ENCODE assay signal across 1 cellular context in the genomic region with DNA sequence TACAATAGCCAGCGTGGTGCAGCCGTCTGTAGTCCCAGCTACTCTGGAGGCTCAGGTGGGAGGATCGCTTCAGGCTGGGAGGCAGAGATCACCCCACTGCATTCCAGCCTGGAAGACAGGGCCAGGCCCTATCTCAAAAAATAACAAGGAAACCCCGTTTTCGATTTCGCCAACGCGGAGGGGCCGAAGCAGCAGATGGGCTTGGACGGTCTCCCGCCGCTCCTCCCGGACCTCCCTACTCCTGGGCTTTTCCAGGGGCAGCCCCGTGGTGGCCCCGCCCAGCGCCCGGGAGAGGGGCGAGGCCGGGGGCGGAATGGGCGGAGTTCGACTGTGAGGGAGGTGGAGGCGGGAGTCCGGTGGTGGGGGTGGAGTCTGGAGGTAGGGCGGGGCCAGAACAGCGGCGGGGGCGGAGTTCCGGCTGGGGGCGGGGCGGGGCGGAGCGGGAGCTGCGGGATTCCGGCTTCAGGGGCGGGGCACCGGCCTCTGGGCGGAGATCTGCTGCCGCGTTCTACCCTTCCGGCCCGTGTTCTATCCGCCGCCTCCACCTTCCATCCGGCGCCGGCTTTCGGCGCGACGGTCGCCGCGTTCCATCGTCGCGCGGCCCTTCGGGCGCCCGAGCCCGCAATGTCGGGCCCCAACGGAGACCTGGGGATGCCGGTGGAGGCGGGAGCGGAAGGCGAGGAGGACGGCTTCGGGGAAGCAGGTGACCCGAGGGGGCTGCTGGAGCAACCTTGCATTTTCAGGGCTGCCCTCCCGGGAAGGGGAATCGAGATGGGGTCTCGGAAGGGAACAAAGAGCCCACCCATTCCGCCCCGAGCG.
TF ChIP-seq lines count a peak whose summit lies in the region.

A gene with protein sequence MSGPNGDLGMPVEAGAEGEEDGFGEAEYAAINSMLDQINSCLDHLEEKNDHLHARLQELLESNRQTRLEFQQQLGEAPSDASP (plus strand): TSS at position 482 of the 819 bp plus-strand sequence. CDS start 143 bp downstream, at position 625.

TF ChIP-seq in WTC11, 78 proteins besides CTCF, POLR2A, EP300 and RAD21 (continued from another document):
- TF ChIP-seq FOXP4 (CRISPR knock-in tag; IDR thresholded peaks at IDR 0.05): no peak
- TF ChIP-seq PRRX2 (CRISPR knock-in tag; IDR thresholded peaks at IDR 0.05): no peak
- no peak for TF ChIP-seq OVOL2 (CRISPR knock-in tag; IDR thresholded peaks at IDR 0.05; ENCODE audit: borderline replicate concordance)
- TF ChIP-seq JUN (CRISPR knock-in tag; IDR thresholded peaks at IDR 0.05): no peak
- no peak for TF ChIP-seq ZNF416 (CRISPR knock-in tag; IDR thresholded peaks at IDR 0.05)
- TF ChIP-seq NFE2L1 (CRISPR knock-in tag; IDR thresholded peaks at IDR 0.05): no peak
- TF ChIP-seq CREB1 (CRISPR knock-in tag; IDR thresholded peaks at IDR 0.05): no peak
- TF ChIP-seq TEAD4 (CRISPR knock-in tag; IDR thresholded peaks at IDR 0.05): no peak
- TF ChIP-seq ZNF219 (CRISPR knock-in tag; IDR thresholded peaks at IDR 0.05; ENCODE audit: borderline replicate concordance): no peak
- no peak for TF ChIP-seq SOX15 (CRISPR knock-in tag; IDR thresholded peaks at IDR 0.05)
- 0 out of 2 replicates have a peak, but pooled peaks have one; percentile 6 for TF ChIP-seq USF1 (CRISPR knock-in tag; IDR thresholded peaks at IDR 0.05)
- TF ChIP-seq TP53 (CRISPR knock-in tag; IDR thresholded peaks at IDR 0.05): no peak
- TF ChIP-seq NFATC4 (CRISPR knock-in tag; IDR thresholded peaks at IDR 0.05): 0 out of 2 replicates have a peak, but pooled peaks have one; percentile 39
- TF ChIP-seq IRF1 (CRISPR knock-in tag; IDR thresholded peaks at IDR 0.05): no peak
- no peak for TF ChIP-seq ZNF138 (CRISPR knock-in tag; conservative IDR thresholded peaks at IDR 0.05)
- TF ChIP-seq, protein P1, sequence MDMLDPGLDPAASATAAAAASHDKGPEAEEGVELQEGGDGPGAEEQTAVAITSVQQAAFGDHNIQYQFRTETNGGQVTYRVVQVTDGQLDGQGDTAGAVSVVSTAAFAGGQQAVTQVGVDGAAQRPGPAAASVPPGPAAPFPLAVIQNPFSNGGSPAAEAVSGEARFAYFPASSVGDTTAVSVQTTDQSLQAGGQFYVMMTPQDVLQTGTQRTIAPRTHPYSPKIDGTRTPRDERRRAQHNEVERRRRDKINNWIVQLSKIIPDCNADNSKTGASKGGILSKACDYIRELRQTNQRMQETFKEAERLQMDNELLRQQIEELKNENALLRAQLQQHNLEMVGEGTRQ (CRISPR knock-in tag; IDR thresholded peaks at IDR 0.05): no peak
- peak; percentile 56 for TF ChIP-seq SP1 (CRISPR knock-in tag; conservative IDR thresholded peaks at IDR 0.05)
- no peak for TF ChIP-seq MXD4 (CRISPR knock-in tag; IDR thresholded peaks at IDR 0.05; ENCODE audit: borderline replicate concordance)
- no peak for TF ChIP-seq ELF4 (CRISPR knock-in tag; IDR thresholded peaks at IDR 0.05; ENCODE audit: low read depth)
- no peak for TF ChIP-seq SMAD3 (CRISPR knock-in tag; IDR thresholded peaks at IDR 0.05; ENCODE audit: borderline replicate concordance)
- 0 out of 2 replicates have a peak, but pooled peaks have one; percentile 5 for TF ChIP-seq ZNF281 (CRISPR knock-in tag; IDR thresholded peaks at IDR 0.05)
- no peak for TF ChIP-seq KAT7 (CRISPR knock-in tag; IDR thresholded peaks at IDR 0.05; ENCODE audit: borderline replicate concordance)
